Comparison of ENCODE assay signal across 26 cellular contexts in the genomic region with DNA sequence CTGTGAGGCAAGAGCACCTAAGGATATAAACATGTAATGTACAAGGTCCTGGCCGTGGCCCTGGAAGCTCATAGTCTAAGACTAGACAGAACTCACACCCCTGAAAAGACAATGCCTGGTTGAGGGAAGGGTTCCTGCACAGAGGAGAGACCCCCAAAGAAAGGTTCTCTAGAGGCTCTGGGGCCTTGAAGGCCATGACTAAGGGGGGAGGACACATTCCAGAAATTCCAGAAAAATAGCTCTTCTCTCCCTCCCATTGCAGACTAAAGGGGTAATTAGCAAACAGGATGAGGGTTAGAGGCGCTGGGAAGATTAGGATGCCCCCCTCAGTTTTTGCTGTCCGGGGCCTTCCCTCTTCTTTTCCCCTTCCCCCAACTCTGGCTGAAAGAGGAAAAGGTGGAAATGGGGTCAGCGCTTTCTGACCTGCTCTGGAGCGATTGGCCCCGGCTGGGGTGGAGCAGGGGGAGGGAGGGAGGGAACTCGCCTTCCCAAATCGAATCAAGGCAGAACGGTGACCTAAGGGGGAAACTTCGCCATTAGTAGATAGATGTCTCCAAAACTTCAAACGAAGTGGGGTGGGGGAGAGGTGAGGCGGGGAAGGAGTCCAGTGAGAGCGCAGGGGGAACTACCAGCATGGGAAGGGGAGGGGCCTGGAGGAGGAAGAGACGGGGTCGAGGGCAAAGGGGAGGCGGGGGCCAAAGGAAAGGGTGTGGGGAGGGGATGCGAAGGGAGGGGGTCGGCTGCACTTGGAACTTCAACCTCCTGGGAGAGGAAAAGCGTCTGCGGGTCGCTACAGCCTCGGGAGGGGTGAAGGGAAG. TPM values are rescaled to one million over a fixed set of nuclear protein-coding genes. Genes with fewer than 3 reads are reported as not detected.
DNase-seq lines count a peak whose midpoint lies in the region; ATAC-seq lines count a peak whose summit lies in the region.
"Had no signal": no experiment of that assay in that cellular context is flagged by ENCODE, and none has a peak within 500 bp of the region (broad histone marks: within the 10 kb centered on the region; RNA-seq: fewer than 3 reads in every experiment).

No MANE protein-coding gene starts in this region.

- CTCF ChIA-PET in activated naive CD4-positive, alpha-beta T cell treated with anti-CD3 and anti-CD28 coated beads for 36 hours (lab: Charles Lee) = interaction anchor here (0.6 kb wide), 1 partner anchor 228 kb away, joined by 3 read pairs; no protein-coding TSS in a partner anchor

- H3K4me3 ChIP-seq in mesodermal cell (ENCODE audit: extremely low read depth, insufficient read depth, low read length, poor library complexity, severe bottlenecking) (peak overlapping the region; percentile 11), thymus (ENCODE audit: low read length) (peak overlapping the region; percentile 50)
- H3K4me3 ChIP-seq: heart left ventricle, transverse colon had no signal

- no peaks in the 10 kb centered on the region for H3K36me3 Mint-ChIP-seq in activated naive CD4-positive, alpha-beta T cell treated with anti-CD3 and anti-CD28 coated beads, Interleukin-2, amount 50 U/mL, for 24 hours
- H3K36me3 Mint-ChIP-seq in activated naive CD4-positive, alpha-beta T cell treated with anti-CD3 and anti-CD28 coated beads for 36 hours (ENCODE audit: low read depth) = no peaks in the 10 kb centered on the region
- no peaks in the 10 kb centered on the region for H3K36me3 Mint-ChIP-seq in activated naive CD8-positive, alpha-beta T cell treated with anti-CD3 and anti-CD28 coated beads, Interleukin-2, amount 50 U/mL, for 24 hours (ENCODE audit: low read depth)
- H3K36me3 Mint-ChIP-seq: CD8-positive, alpha-beta T cell had no signal

- peaks cover 66% of the 10 kb centered on the region for H3K27me3 Mint-ChIP-seq in activated naive CD4-positive, alpha-beta T cell treated with anti-CD3 and anti-CD28 coated beads, Interleukin-2, amount 50 U/mL, for 24 hours
- H3K27me3 Mint-ChIP-seq in activated naive CD4-positive, alpha-beta T cell treated with anti-CD3 and anti-CD28 coated beads for 36 hours (ENCODE audit: low read depth) = peaks cover 86% of the 10 kb centered on the region
- peaks cover 84% of the 10 kb centered on the region for H3K27me3 Mint-ChIP-seq in activated naive CD8-positive, alpha-beta T cell treated with anti-CD3 and anti-CD28 coated beads, Interleukin-2, amount 50 U/mL, for 24 hours

- intact Hi-C loops in activated naive CD4-positive, alpha-beta T cell treated with anti-CD3 and anti-CD28 coated beads for 36 hours (cut with micrococcal nuclease) = loop anchor here (1.0 kb wide), 1 partner anchor 11 kb away; no protein-coding TSS in a partner anchor

- no peak overlapping the region for H3K27ac Mint-ChIP-seq in activated naive CD4-positive, alpha-beta T cell treated with anti-CD3 and anti-CD28 coated beads, Interleukin-2, amount 50 U/mL, for 24 hours
- no peak overlapping the region for H3K27ac Mint-ChIP-seq in activated naive CD4-positive, alpha-beta T cell treated with anti-CD3 and anti-CD28 coated beads for 36 hours
- peak overlapping the region; percentile 52 for H3K27ac Mint-ChIP-seq in activated naive CD8-positive, alpha-beta T cell treated with anti-CD3 and anti-CD28 coated beads, Interleukin-2, amount 50 U/mL, for 24 hours
- H3K27ac Mint-ChIP-seq: CD8-positive, alpha-beta T cell had no signal

- H3K36me3 ChIP-seq in mesodermal cell (ENCODE audit: control insufficient read depth, insufficient read depth, low read length) (no peaks in the 10 kb centered on the region), thymus (ENCODE audit: control insufficient read depth, insufficient read depth) (no peaks in the 10 kb centered on the region)
- H3K36me3 ChIP-seq: heart left ventricle, transverse colon had no signal

- H3K9me3 ChIP-seq in mesodermal cell (ENCODE audit: control insufficient read depth, low read length) (no peaks in the 10 kb centered on the region), thymus (ENCODE audit: control insufficient read depth) (no peaks in the 10 kb centered on the region)
- H3K9me3 ChIP-seq: heart left ventricle, transverse colon had no signal

- WGBS in mesodermal cell (ENCODE audit: insufficient coverage in 2 of 2), 2 experiments = 1 to 2% methylated on average over 11 to 17 of the region's 22 CpGs
- WGBS in thymus = 4% methylated on average over 22 of the region's 22 CpGs

- H3K27me3 ChIP-seq in thymus (ENCODE audit: control insufficient read depth, insufficient read depth) = peaks cover 66% of the 10 kb centered on the region

- peak overlapping the region; percentile 30 for H3K4me3 Mint-ChIP-seq in activated naive CD4-positive, alpha-beta T cell treated with anti-CD3 and anti-CD28 coated beads, Interleukin-2, amount 50 U/mL, for 24 hours
- no peak overlapping the region for H3K4me3 Mint-ChIP-seq in activated naive CD4-positive, alpha-beta T cell treated with anti-CD3 and anti-CD28 coated beads for 36 hours
- no peak overlapping the region for H3K4me3 Mint-ChIP-seq in activated naive CD8-positive, alpha-beta T cell treated with anti-CD3 and anti-CD28 coated beads, Interleukin-2, amount 50 U/mL, for 24 hours
- H3K4me3 Mint-ChIP-seq: central memory CD8-positive, alpha-beta T cell had no signal

- ATAC-seq in activated naive CD8-positive, alpha-beta T cell treated with anti-CD3 and anti-CD28 coated beads, Interleukin-2, amount 50 U/mL, for 24 hours = no peak
- ATAC-seq in GM18502 (IDR thresholded peaks at IDR 0.05; ENCODE audit: poor library complexity, unreplicated experiment) = no peak
- ATAC-seq: CD8-positive, alpha-beta T cell; heart left ventricle; left ventricle myocardium superior had no signal

- H3K27ac ChIP-seq in mesodermal cell (ENCODE audit: low read depth, low read length, severe bottlenecking) (no peak overlapping the region), thymus (ENCODE audit: low read depth) (no peak overlapping the region)
- H3K27ac ChIP-seq: epithelial cell of prostate, heart left ventricle, transverse colon had no signal

- no peak for DNase-seq in activated naive CD4-positive, alpha-beta T cell treated with anti-CD3 and anti-CD28 coated beads for 36 hours
- DNase-seq in activated naive CD8-positive, alpha-beta T cell treated with anti-CD3 and anti-CD28 coated beads, Interleukin-2, amount 50 U/mL, for 24 hours = no peak
- DNase-seq in SKM-1 (lab: John Stamatoyannopoulos, UW; ENCODE audit: unreplicated experiment) (no peak), NCI-H524 (lab: John Stamatoyannopoulos, UW) (no peak)
- DNase-seq: activated naive CD4-positive, alpha-beta T cell treated with Interleukin-2 at 50 U/mL for 16 hours; activated T-cell treated with anti-CD3 and anti-CD28 coated beads, Interleukin-2, amount 50 U/mL, for 1 hour; AML-193; aorta; CD8-positive, alpha-beta T cell; DMS79; heart left ventricle; left ventricle myocardium superior; NCI-H524 treated with DMSO at 0.1 percent for 48 hours; small intestine; stimulated activated CD4-positive, alpha-beta T cell treated with anti-CD3 and anti-CD28 coated beads, Interleukin-2, amount 100 ng/mL, for 48 hours; stimulated activated naive CD4-positive, alpha-beta T cell treated with Interleukin-2 at 50 U/mL for 16 hours; T1000; transverse colon had no signal

- H3K9me3 Mint-ChIP-seq in activated naive CD4-positive, alpha-beta T cell treated with anti-CD3 and anti-CD28 coated beads, Interleukin-2, amount 50 U/mL, for 24 hours = no peaks in the 10 kb centered on the region
- no peaks in the 10 kb centered on the region for H3K9me3 Mint-ChIP-seq in activated naive CD4-positive, alpha-beta T cell treated with anti-CD3 and anti-CD28 coated beads for 36 hours
- no peaks in the 10 kb centered on the region for H3K9me3 Mint-ChIP-seq in activated naive CD8-positive, alpha-beta T cell treated with anti-CD3 and anti-CD28 coated beads, Interleukin-2, amount 50 U/mL, for 24 hours
- H3K9me3 Mint-ChIP-seq: CD8-positive, alpha-beta T cell; central memory CD8-positive, alpha-beta T cell had no signal

- H3K4me1 Mint-ChIP-seq in activated naive CD4-positive, alpha-beta T cell treated with anti-CD3 and anti-CD28 coated beads, Interleukin-2, amount 50 U/mL, for 24 hours = peaks cover 56% of the 10 kb centered on the region
- peaks cover 56% of the 10 kb centered on the region for H3K4me1 Mint-ChIP-seq in activated naive CD4-positive, alpha-beta T cell treated with anti-CD3 and anti-CD28 coated beads for 36 hours (ENCODE audit: low read depth)
- peaks cover 33% of the 10 kb centered on the region for H3K4me1 Mint-ChIP-seq in activated naive CD8-positive, alpha-beta T cell treated with anti-CD3 and anti-CD28 coated beads, Interleukin-2, amount 50 U/mL, for 24 hours

- H3K4me1 ChIP-seq in mesodermal cell (ENCODE audit: control insufficient read depth, insufficient read depth, low read length, poor library complexity, severe bottlenecking) (peaks cover 30% of the 10 kb centered on the region), thymus (ENCODE audit: control insufficient read depth, insufficient read depth, low read length) (peaks cover 31% of the 10 kb centered on the region)

RNA-seq across cellular contexts. Expression of a gene that starts 11.8 kb away (rescaled TPM):
- not detected for total RNA-seq in activated naive CD4-positive, alpha-beta T cell treated with anti-CD3 and anti-CD28 coated beads for 36 hours
- polyA plus RNA-seq in mesodermal cell (2013, experiment 1 of 2) = 1.3 TPM
- 0.71 TPM for polyA plus RNA-seq in mesodermal cell (2013, experiment 2 of 2)
- polyA plus RNA-seq in thymus = 0.11 TPM
- total RNA-seq: aorta; CD8-positive, alpha-beta T cell; dermis microvascular lymphatic vessel endothelial cell; heart left ventricle; left ventricle myocardium superior; MCF 10A; transverse colon had no signal
- polyA plus RNA-seq: aorta, heart left ventricle had no signal
